In genomic region chr19:703651-704446, GRCh38 we compare ENCODE assay signal across 1 cellular context.
A peak's percentile ranks its signal among the peaks of the same experiment; 100 is the strongest.
TF ChIP-seq lines count a peak whose summit lies in the region.

No MANE protein-coding gene starts in this region.

TF ChIP-seq in HepG2, 621 proteins besides CTCF, POLR2A, EP300 and RAD21 (continues in another document):
- no peak for TF ChIP-seq ZBTB14 (CRISPR knock-in tag; IDR thresholded peaks at IDR 0.05)
- TF ChIP-seq SP140L (CRISPR knock-in tag; IDR thresholded peaks at IDR 0.05; ENCODE audit: borderline replicate concordance): no peak
- no peak for TF ChIP-seq RFXANK (CRISPR knock-in tag; IDR thresholded peaks at IDR 0.05)
- TF ChIP-seq FOXC1 (CRISPR knock-in tag; IDR thresholded peaks at IDR 0.05; ENCODE audit: borderline replicate concordance): no peak
- peak; percentile 73 for TF ChIP-seq RBFOX2 (IDR thresholded peaks at IDR 0.05; ENCODE audit: low read depth, low read length)
- 0 out of 2 replicates have a peak, but pooled peaks have one; percentile 34 for TF ChIP-seq CAMTA2 (CRISPR knock-in tag; IDR thresholded peaks at IDR 0.05; ENCODE audit: borderline replicate concordance)
- 0 out of 2 replicates have a peak, but pooled peaks have one; percentile 64 for TF ChIP-seq ZNF713 (CRISPR knock-in tag; IDR thresholded peaks at IDR 0.05)
- TF ChIP-seq RFX5 (IDR thresholded peaks at IDR 0.05; ENCODE audit: low read depth, low read length): no peak
- TF ChIP-seq LBX2 (CRISPR knock-in tag; IDR thresholded peaks at IDR 0.05; ENCODE audit: borderline replicate concordance): 0 out of 2 replicates have a peak, but pooled peaks have one; percentile 49
- 0 out of 2 replicates have a peak, but pooled peaks have one; percentile 82 for TF ChIP-seq THYN1 (CRISPR knock-in tag; IDR thresholded peaks at IDR 0.05; ENCODE audit: borderline replicate concordance, low read depth)
- TF ChIP-seq HMGXB3 (CRISPR knock-in tag; IDR thresholded peaks at IDR 0.05; ENCODE audit: borderline replicate concordance): 0 out of 2 replicates have a peak, but pooled peaks have one; percentile 45
- TF ChIP-seq ZBTB37 (CRISPR knock-in tag; IDR thresholded peaks at IDR 0.05): no peak
- no peak for TF ChIP-seq ZNF569 (CRISPR knock-in tag; IDR thresholded peaks at IDR 0.05; ENCODE audit: borderline replicate concordance)
- TF ChIP-seq ZBTB25 (CRISPR knock-in tag; IDR thresholded peaks at IDR 0.05): no peak
- no peak for TF ChIP-seq NFYB (CRISPR knock-in tag; IDR thresholded peaks at IDR 0.05)
- TF ChIP-seq PHF20 (CRISPR knock-in tag; IDR thresholded peaks at IDR 0.05): peak; percentile 27
- peak; percentile 47 for TF ChIP-seq GABPA (IDR thresholded peaks at IDR 0.05; ENCODE audit: low read depth, low read length)
- TF ChIP-seq GABPA (CRISPR knock-in tag; IDR thresholded peaks at IDR 0.05; ENCODE audit: low read depth): peak; percentile 83
- 0 out of 2 replicates have a peak, but pooled peaks have one; percentile 10 for TF ChIP-seq ISL2 (CRISPR knock-in tag; IDR thresholded peaks at IDR 0.05)
- no peak for TF ChIP-seq TOE1 (CRISPR knock-in tag; IDR thresholded peaks at IDR 0.05)
- no peak for TF ChIP-seq SIX4 (CRISPR knock-in tag; IDR thresholded peaks at IDR 0.05)
- TF ChIP-seq ZNF570 (CRISPR knock-in tag; IDR thresholded peaks at IDR 0.05; ENCODE audit: borderline replicate concordance): no peak
- TF ChIP-seq ZNF580 (CRISPR knock-in tag; IDR thresholded peaks at IDR 0.05; ENCODE audit: borderline replicate concordance, low read depth): 0 out of 2 replicates have a peak, but pooled peaks have one; percentile 41
- TF ChIP-seq NCOA5 (CRISPR knock-in tag; IDR thresholded peaks at IDR 0.05): no peak
- TF ChIP-seq HOXD1 (CRISPR knock-in tag; IDR thresholded peaks at IDR 0.05): 0 out of 2 replicates have a peak, but pooled peaks have one; percentile 38
- no peak for TF ChIP-seq MYNN (CRISPR knock-in tag; IDR thresholded peaks at IDR 0.05; ENCODE audit: low read depth)
- peak in 1 of 2 experiments; percentile 63; a peak in 1 of 4 replicates for TF ChIP-seq REST (IDR thresholded peaks at IDR 0.05; ENCODE audit: borderline replicate concordance in 1 of 2, low read depth in 1 of 2, low read length in 2 of 2)
- 0 out of 2 replicates have a peak, but pooled peaks have one; percentile 26 for TF ChIP-seq ELK4 (CRISPR knock-in tag; IDR thresholded peaks at IDR 0.05; ENCODE audit: borderline replicate concordance)
- TF ChIP-seq THAP9 (CRISPR knock-in tag; IDR thresholded peaks at IDR 0.05; ENCODE audit: borderline replicate concordance): no peak
- TF ChIP-seq MEIS2 (CRISPR knock-in tag; IDR thresholded peaks at IDR 0.05): 0 out of 2 replicates have a peak, but pooled peaks have one; percentile 38
- TF ChIP-seq ZSCAN20 (CRISPR knock-in tag; IDR thresholded peaks at IDR 0.05; ENCODE audit: borderline replicate concordance): no peak
- TF ChIP-seq ZNF687 (CRISPR knock-in tag; IDR thresholded peaks at IDR 0.05): peak; percentile 71
